Comparison of ENCODE assay signal across 1 cellular context in genomic region chr19:54424660-54425381, GRCh38.
TF ChIP-seq lines count a peak whose summit lies in the region.

No MANE protein-coding gene starts in this region.

TF ChIP-seq in GM23338, 12 proteins besides CTCF, POLR2A, EP300 and RAD21 (continued from another document):
- TF ChIP-seq REST (IDR thresholded peaks at IDR 0.05; ENCODE audit: unreplicated experiment) (no peak), EZH2 (IDR thresholded peaks at IDR 0.05; ENCODE audit: low read depth, unreplicated experiment) (no peak), POLR2AphosphoS5 (IDR thresholded peaks at IDR 0.05; ENCODE audit: low read depth) (no peak), ZNF462 (CRISPR knock-in tag; IDR thresholded peaks at IDR 0.05) (no peak)
